11 cellular contexts compared by ENCODE assay signal in genomic region chr2:110876167-110876999, GRCh38.
DNase-seq lines count a peak whose midpoint lies in the region; ATAC-seq and TF ChIP-seq lines count a peak whose summit lies in the region.
"Had no signal": no experiment of that assay in that cellular context is flagged by ENCODE, and none has a peak within 500 bp of the region (broad histone marks: within the 10 kb centered on the region; RNA-seq: fewer than 3 reads in every experiment).

No MANE protein-coding gene starts in this region.

- no peaks in the 10 kb centered on the region for H3K4me1 ChIP-seq in PC-3 (ENCODE audit: insufficient read depth, low read length)
- no peaks in the 10 kb centered on the region for H3K4me1 ChIP-seq in lower lobe of right lung

- POLR2A ChIA-PET in PC-3 (lab: Charles Lee; ENCODE audit: unreplicated experiment), result no interaction called here

- H3K4me3 ChIP-seq in GM12864 (ENCODE audit: low read depth, low read length) (no peak overlapping the region), PC-3 (ENCODE audit: low read length) (no peak overlapping the region), lower lobe of right lung (no peak overlapping the region)
- H3K4me3 ChIP-seq: skin epidermis had no signal

- ATAC-seq in PC-3, result no peak
- ATAC-seq in lower lobe of right lung, result no peak
- ATAC-seq in HG03457 (IDR thresholded peaks at IDR 0.05; ENCODE audit: unreplicated experiment), result no peak
- ATAC-seq in HG02763 (IDR thresholded peaks at IDR 0.05; ENCODE audit: unreplicated experiment), result no peak
- ATAC-seq: activated naive CD4-positive, alpha-beta T cell treated with anti-CD3 and anti-CD28 coated beads, Interleukin-2, amount 50 U/mL, for 72 hours had no signal

- intact Hi-C loops in PC-3 (cut with micrococcal nuclease) (no loop called here), lower lobe of right lung (cut with DNase I) (no loop called here)

- no peaks in the 10 kb centered on the region for H3K27me3 ChIP-seq in PC-3 (ENCODE audit: low read length)
- H3K27me3 ChIP-seq in lower lobe of right lung (ENCODE audit: low read depth), result no peaks in the 10 kb centered on the region

- no peak overlapping the region for H3K27ac ChIP-seq in C4-2B
- no peak overlapping the region for H3K27ac ChIP-seq in PC-3 (ENCODE audit: low read length)
- no peak overlapping the region for H3K27ac ChIP-seq in lower lobe of right lung
- H3K27ac ChIP-seq: skin epidermis had no signal

- H2AFZ ChIP-seq in PC-3 (ENCODE audit: low read length), result no peak overlapping the region

- H3F3A ChIP-seq in PC-3 (ENCODE audit: low read length, unreplicated experiment), result no peaks in the 10 kb centered on the region

- TF ChIP-seq CTCF in C4-2B (conservative IDR thresholded peaks at IDR 0.05) (peak; percentile 30), GM12864 (IDR thresholded peaks at IDR 0.05; ENCODE audit: low read depth, low read length, missing control alignments) (peak; percentile 19), PC-3 (conservative IDR thresholded peaks at IDR 0.05; ENCODE audit: low read depth, low read length) (peak; percentile 53), lower lobe of right lung (IDR thresholded peaks at IDR 0.05) (peak; percentile 17)

- no peak overlapping the region for H3K4me2 ChIP-seq in PC-3 (ENCODE audit: low read length)

- no peaks in the 10 kb centered on the region for H3K9me2 ChIP-seq in PC-3 (replicated peaks; ENCODE audit: low read length)

- CTCF ChIA-PET in PC-3 (lab: Charles Lee), result no interaction called here

- H3K9me3 ChIP-seq in PC-3 (ENCODE audit: low read length) (no peaks in the 10 kb centered on the region), lower lobe of right lung (no peaks in the 10 kb centered on the region)

- H3K79me2 ChIP-seq in PC-3 (ENCODE audit: low read length), result no peaks in the 10 kb centered on the region

- H3K9ac ChIP-seq in PC-3 (ENCODE audit: low read length), result no peak overlapping the region

- H3K36me3 ChIP-seq in PC-3 (ENCODE audit: low read depth, low read length), result no peaks in the 10 kb centered on the region; the same call in 1 of the 2 replicates
- no peaks in the 10 kb centered on the region for H3K36me3 ChIP-seq in lower lobe of right lung

- no peaks in the 10 kb centered on the region for H4K20me1 ChIP-seq in PC-3 (ENCODE audit: low read length)

- no TSS peak for BruUV-seq in PC-3 (replicated peaks; lab: Mats Ljungman, UMichigan)

- DNase-seq in GM12864 (ENCODE audit: low read depth) (no peak), PC-3 (no peak), lower lobe of right lung (no peak), hippocampal formation (lab: John Stamatoyannopoulos, UW) (no peak)
- DNase-seq: cerebellar nuclear complex, T-helper 1 cell had no signal
